In the genomic region with DNA sequence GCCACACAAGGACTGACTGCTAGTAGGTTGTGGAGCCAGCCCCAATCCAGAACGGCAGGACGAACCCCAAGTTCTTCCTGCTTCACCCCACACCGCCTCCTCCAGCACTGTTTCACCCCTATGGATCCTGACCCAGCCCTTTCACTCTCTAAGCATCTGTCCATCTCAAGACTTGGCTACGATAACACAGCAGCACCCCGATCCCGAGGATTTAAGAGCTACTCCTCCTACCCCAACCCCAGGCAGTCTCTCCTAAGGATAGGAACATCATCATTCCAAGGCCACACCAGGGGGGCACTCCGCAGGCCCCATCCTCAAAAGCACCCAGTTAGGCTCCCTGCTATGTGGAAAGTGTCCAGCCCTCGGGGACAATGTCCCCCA, we compare ENCODE assay signal across 9 cellular contexts. TPM values are rescaled to one million over a fixed set of nuclear protein-coding genes. Genes with fewer than 3 reads are reported as not detected.
DNase-seq lines count a peak whose midpoint lies in the region; FAIRE-seq and TF ChIP-seq lines count a peak whose summit lies in the region.
"Had no signal": no experiment of that assay in that cellular context is flagged by ENCODE, and none has a peak within 500 bp of the region (broad histone marks: within the 10 kb centered on the region; RNA-seq: fewer than 3 reads in every experiment).

No MANE protein-coding gene starts in this region.

- no peaks in the 10 kb centered on the region for H3K36me3 ChIP-seq in MG63
- peaks cover 0 to 6% of the 10 kb centered on the region in 2 donors for H3K36me3 ChIP-seq in kidney (ENCODE audit: control insufficient read depth in 1 of 2, insufficient read depth in 2 of 2, low read length in 2 of 2)

- H3K4me3 Mint-ChIP-seq in MCF 10A (ENCODE audit: unreplicated experiment) = peak overlapping the region; percentile 82

- DNase-seq in activated CD8-positive, alpha-beta memory T cell treated with anti-CD3 and anti-CD28 coated beads for 24 hours = peak; percentile 67
- DNase-seq in activated CD8-positive, alpha-beta memory T cell treated with anti-CD3 and anti-CD28 coated beads, Interleukin-2, amount 50 U/mL, for 4 hours = no peak
- DNase-seq in MG63 (peak; percentile 5), MCF 10A (ENCODE audit: unreplicated experiment) (peak; percentile 9), kidney (no peak), substantia nigra (lab: John Stamatoyannopoulos, UW) (peak in 11 of 49 donors; percentile 2 to 55 (median 20)), NCI-H2081 treated with DMSO at 0.1 percent for 48 hours (lab: John Stamatoyannopoulos, UW) (no peak), NCI-H1048 (lab: John Stamatoyannopoulos, UW) (no peak)

- TF ChIP-seq CTCF in MCF 10A (IDR thresholded peaks at IDR 0.05; ENCODE audit: unreplicated experiment) (no peak), kidney (IDR thresholded peaks at IDR 0.05; ENCODE audit: borderline replicate concordance, extremely low read depth, insufficient read depth) (no peak)

- H3K27ac ChIP-seq in kidney (ENCODE audit: low read depth in 2 of 2, low read length in 2 of 2) (peak overlapping the region in 1 of 2 donors; percentile 44), substantia nigra (ENCODE audit: low read depth, low read length, poor library complexity, severe bottlenecking) (peak overlapping the region; percentile 70)

- H3K9ac ChIP-seq in kidney (ENCODE audit: low read length in 2 of 2) = peak overlapping the region; percentile 87 to 91

- peaks cover 9% of the 10 kb centered on the region for H3K36me3 Mint-ChIP-seq in MCF 10A (ENCODE audit: insufficient read depth, unreplicated experiment)

- H3K27me3 Mint-ChIP-seq in MCF 10A (ENCODE audit: insufficient read depth, unreplicated experiment) = no peaks in the 10 kb centered on the region

- peak overlapping the region; percentile 76 for H3K27ac Mint-ChIP-seq in MCF 10A (ENCODE audit: low read depth, unreplicated experiment)

- BruUV-seq in MCF 10A (replicated peaks; lab: Mats Ljungman, UMichigan) = no TSS peak

- H3K4me1 Mint-ChIP-seq in MCF 10A (ENCODE audit: insufficient read depth, unreplicated experiment) = peaks cover 9% of the 10 kb centered on the region

- H3K9me3 Mint-ChIP-seq in MCF 10A (ENCODE audit: unreplicated experiment) = no peaks in the 10 kb centered on the region

- CTCF ChIA-PET in MCF 10A (lab: Yijun Ruan, JAX) = interaction anchor here (0.6 to 4.2 kb wide), 14 partner anchors 8 to 538 kb away, joined by 3 to 27 read pairs (median 6); a partner anchor contains a TSS

- H3K27me3 ChIP-seq in MG63 = peaks cover 8% of the 10 kb centered on the region; the same call in 1 of the 2 replicates

- intact Hi-C loops in MCF 10A (cut with micrococcal nuclease) (no loop called here), kidney (cut with DNase I) (no loop called here)

- H3K9me3 ChIP-seq in MG63 (no peaks in the 10 kb centered on the region), kidney (ENCODE audit: control insufficient read depth in 1 of 2, low read length in 2 of 2) (no peaks in the 10 kb centered on the region)

- H3K4me1 ChIP-seq in kidney (ENCODE audit: control insufficient read depth in 1 of 2, insufficient read depth in 1 of 2, low read depth in 1 of 2, low read length in 2 of 2) = peaks cover 4 to 8% of the 10 kb centered on the region in 2 donors

- POLR2A ChIA-PET in MCF 10A (lab: Yijun Ruan, JAX) = interaction anchor here (0.6 to 2.1 kb wide), 8 partner anchors 11 to 544 kb away, joined by 3 to 21 read pairs (median 3); a partner anchor contains a TSS

- FAIRE-seq in kidney (lab: Jason Lieb, UNC) = no peak
- FAIRE-seq: colon had no signal

- H3K4me3 ChIP-seq in MG63 (peak overlapping the region; percentile 78), kidney (ENCODE audit: low read length in 2 of 2) (peak overlapping the region; percentile 76 to 90)

RNA-seq across cellular contexts. Expression of a gene that starts 0.7 kb away (rescaled TPM):
- total RNA-seq in MG63 (2014; rRNA removed; shearing (Covaris generic); ENCODE audit: low replicate concordance) = 13.0 and 30.5 TPM in 2 replicates
- 13.3 and 13.5 TPM in 2 replicates for total RNA-seq in MCF 10A (2022)
- total RNA-seq in kidney = 12.6 TPM
- 8.5 TPM for polyA plus RNA-seq in kidney (ENCODE audit: insufficient read depth, low read depth, low replicate concordance)

RNA-seq across cellular contexts. Expression of a gene that starts 16.8 kb away (rescaled TPM):
- 6.3 and 10.3 TPM in 2 replicates for total RNA-seq in MG63 (2014; rRNA removed; shearing (Covaris generic); ENCODE audit: low replicate concordance)
- total RNA-seq in MCF 10A (2022) = 9.5 and 14.2 TPM in 2 replicates
- 1.7 TPM for total RNA-seq in kidney
- 0.69 TPM for polyA plus RNA-seq in kidney (ENCODE audit: insufficient read depth, low read depth, low replicate concordance)

Comparison
In these comparisons a context has a peak if more than half of its experiments do, and no peak if none do; other contexts are left out.
1. DNase-seq: peak in activated CD8-positive, alpha-beta memory T cell treated with anti-CD3 and anti-CD28 coated beads for 24 hours (single experiment), MG63 (single experiment) and MCF 10A (single experiment); none in activated CD8-positive, alpha-beta memory T cell treated with anti-CD3 and anti-CD28 coated beads, Interleukin-2, amount 50 U/mL, for 4 hours (single experiment), kidney (single experiment), NCI-H2081 treated with DMSO at 0.1 percent for 48 hours (single experiment) and NCI-H1048 (single experiment).